Comparison of ENCODE assay signal across 9 cellular contexts in the genomic region with DNA sequence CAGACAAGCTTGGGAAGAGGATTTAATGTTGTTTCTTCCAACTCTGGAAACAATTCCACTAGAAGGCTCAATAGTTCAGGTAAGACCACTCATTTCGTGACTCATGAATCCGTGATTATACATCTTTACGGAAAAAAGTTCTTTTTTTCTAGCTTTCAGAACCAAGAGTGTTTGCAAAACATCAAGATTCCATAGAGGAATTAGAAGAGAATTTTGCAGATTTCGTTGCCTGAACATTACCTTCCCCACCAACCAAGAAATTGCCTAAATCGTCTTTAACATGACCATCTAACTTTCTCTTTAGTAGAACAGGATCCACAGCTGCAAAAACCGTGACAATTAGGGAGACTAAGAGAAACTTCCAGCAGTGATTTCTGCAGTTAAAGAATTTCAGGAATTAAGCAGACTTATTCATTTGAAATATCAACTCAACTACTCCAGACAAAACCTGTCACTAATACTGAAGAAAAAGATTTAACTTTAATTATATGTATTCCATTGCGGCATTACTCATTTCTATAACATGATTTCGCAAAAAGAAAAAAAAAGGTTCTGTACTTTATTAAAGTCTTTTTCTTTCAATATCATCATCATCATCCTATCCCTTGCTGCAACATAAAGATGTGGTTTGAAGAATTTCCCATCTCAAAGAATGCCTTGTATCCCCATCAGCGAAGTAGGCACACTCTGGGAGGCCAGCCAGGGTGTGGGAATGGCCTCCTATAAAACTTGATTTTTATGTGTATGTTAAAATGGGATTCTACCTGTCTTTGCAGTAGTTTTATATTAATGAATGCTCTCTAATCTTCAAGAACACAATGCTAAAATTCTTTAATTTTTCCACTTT. TPM values are rescaled to one million over a fixed set of nuclear protein-coding genes. Genes with fewer than 3 reads are reported as not detected.
DNase-seq lines count a peak whose midpoint lies in the region; ATAC-seq and TF ChIP-seq lines count a peak whose summit lies in the region.
"Had no signal": no experiment of that assay in that cellular context is flagged by ENCODE, and none has a peak within 500 bp of the region (broad histone marks: within the 10 kb centered on the region; RNA-seq: fewer than 3 reads in every experiment).

No MANE protein-coding gene starts in this region.

- no peak overlapping the region for H3K4me3 ChIP-seq in BLaER1 treated with 17β-estradiol and CSF1 and Interleukin-3, amounts not matched to agents 10 nM and 100 nM
- no peak overlapping the region for H3K4me3 ChIP-seq in IMR-90 (ENCODE audit: insufficient read depth, low read depth, low read length)
- peak overlapping the region; percentile 30 for H3K4me3 ChIP-seq in endocrine pancreas (ENCODE audit: control insufficient read depth, insufficient read depth, low read length)
- no peak overlapping the region for H3K4me3 ChIP-seq in Karpas-422 (ENCODE audit: low read length)

- no peak for TF ChIP-seq RAD21 in IMR-90 (IDR thresholded peaks at IDR 0.05; ENCODE audit: low read length)

- H4K20me1 ChIP-seq in BLaER1 treated with 17β-estradiol and CSF1 and Interleukin-3, amounts not matched to agents 10 nM and 100 nM, result peaks cover 0 to 14% (median 7%) of the 10 kb centered on the region in 11 experiments; a peak in 8 of 22 replicates
- peaks cover 5% of the 10 kb centered on the region; the same call in 1 of the 2 replicates for H4K20me1 ChIP-seq in IMR-90 (ENCODE audit: insufficient read depth, low read length)
- no peaks in the 10 kb centered on the region for H4K20me1 ChIP-seq in Karpas-422 (ENCODE audit: insufficient read depth, low read depth, low read length)

- peaks cover 14 to 58% (median 25%) of the 10 kb centered on the region in 10 experiments for H3K4me1 ChIP-seq in BLaER1 treated with 17β-estradiol and CSF1 and Interleukin-3, amounts not matched to agents 10 nM and 100 nM
- H3K4me1 ChIP-seq in IMR-90 (ENCODE audit: control insufficient read depth, insufficient read depth, low read length), result 0 out of 2 replicates have a peak, but pooled peaks cover 2% of the 10 kb centered on the region
- peaks cover 7% of the 10 kb centered on the region for H3K4me1 ChIP-seq in endocrine pancreas (ENCODE audit: control insufficient read depth, insufficient read depth, low read length)
- peaks cover 18% of the 10 kb centered on the region for H3K4me1 ChIP-seq in Karpas-422 (ENCODE audit: low read length)

- H3K23ac ChIP-seq in IMR-90 (ENCODE audit: low read depth, low read length), result no peak overlapping the region

- H2AK5ac ChIP-seq in IMR-90 (ENCODE audit: low read depth, low read length), result no peak overlapping the region

- CTCF ChIA-PET in IMR-90 (lab: Yijun Ruan, JAX), result interaction anchor here (0.6 to 0.7 kb wide), 2 partner anchors 60 to 201 kb away, joined by 3 to 4 read pairs; no protein-coding TSS in a partner anchor

- no peak overlapping the region for H2BK15ac ChIP-seq in IMR-90 (ENCODE audit: low read depth, low read length)

- H3K9me3 ChIP-seq in BLaER1 treated with 17β-estradiol and CSF1 and Interleukin-3, amounts not matched to agents 10 nM and 100 nM (replicated peaks in 1 of 11), result no peaks in the 10 kb centered on the region
- H3K9me3 ChIP-seq in IMR-90 (ENCODE audit: control insufficient read depth, insufficient read depth, low read length), result no peaks in the 10 kb centered on the region
- no peaks in the 10 kb centered on the region for H3K9me3 ChIP-seq in endocrine pancreas (ENCODE audit: control insufficient read depth, low read length)
- no peaks in the 10 kb centered on the region for H3K9me3 ChIP-seq in Karpas-422 (ENCODE audit: low read length)

- H3K4me2 ChIP-seq in BLaER1 treated with 17β-estradiol and CSF1 and Interleukin-3, amounts not matched to agents 10 nM and 100 nM, result peak overlapping the region in 6 of 11 experiments; percentile 84 to 93 (median 92); a peak in 9 of 22 replicates
- H3K4me2 ChIP-seq in IMR-90 (ENCODE audit: low read depth, low read length) (peak overlapping the region; percentile 74), Karpas-422 (ENCODE audit: low read depth, low read length, poor library complexity, severe bottlenecking) (no peak overlapping the region)

- H3K79me2 ChIP-seq in Karpas-422 (ENCODE audit: low read length), result peaks cover 6% of the 10 kb centered on the region; the same call in 1 of the 2 replicates

- H4K5ac ChIP-seq in IMR-90 (ENCODE audit: low read depth, low read length), result no peak overlapping the region

- WGBS in IMR-90 (ENCODE audit: extremely low coverage in 2 of 2, insufficient read length in 1 of 2), 2 experiments, result no CpG with 5 or more reads among the region's 9 CpGs

- H3K9me2 ChIP-seq in Karpas-422 (replicated peaks; ENCODE audit: insufficient read depth, low read length), result no peaks in the 10 kb centered on the region

- H2BK20ac ChIP-seq in IMR-90 (ENCODE audit: low read depth, low read length), result peak overlapping the region; percentile 26; the same call in 1 of the 2 replicates

- no peak overlapping the region for H3K56ac ChIP-seq in IMR-90 (ENCODE audit: extremely low read depth, insufficient read depth, low read length)

- no peak for TF ChIP-seq POLR2A in IMR-90 (IDR thresholded peaks at IDR 0.05; ENCODE audit: low read depth, low read length)

- no peak overlapping the region for H3K27ac Mint-ChIP-seq in neural crest cell (ENCODE audit: unreplicated experiment)

- peak overlapping the region; percentile 84 for H3K4me3 Mint-ChIP-seq in neural crest cell

- H3K18ac ChIP-seq in IMR-90 (ENCODE audit: low read depth, low read length), result no peak overlapping the region; the same call in 1 of the 2 replicates

- POLR2A ChIA-PET in IMR-90 (lab: Charles Lee; ENCODE audit: unreplicated experiment), result no interaction called here

- H3K9ac ChIP-seq in BLaER1 treated with 17β-estradiol and CSF1 and Interleukin-3, amounts not matched to agents 10 nM and 100 nM, result peak overlapping the region in 1 of 11 experiments; percentile 98; a peak in 1 of 22 replicates
- H3K9ac ChIP-seq in IMR-90 (ENCODE audit: low read depth, low read length) (no peak overlapping the region; the same call in 1 of the 2 replicates), endocrine pancreas (ENCODE audit: control insufficient read depth, insufficient read depth, low read length) (no peak overlapping the region), Karpas-422 (ENCODE audit: low read length) (no peak overlapping the region)

- peaks cover 17% of the 10 kb centered on the region for H3K27me3 Mint-ChIP-seq in neural crest cell (ENCODE audit: low read depth)

- H3K4ac ChIP-seq in IMR-90 (ENCODE audit: low read depth, low read length), result no peak overlapping the region

- dilution Hi-C loops in IMR-90 (cut with HindIII; ENCODE audit: low sequenced_read_pairs, unreplicated experiment), result no loop called here

- ATAC-seq in IMR-90 (ENCODE audit: low read depth) (no peak), HG03135 (IDR thresholded peaks at IDR 0.05; ENCODE audit: unreplicated experiment) (no peak), GM21529 (IDR thresholded peaks at IDR 0.05; ENCODE audit: unreplicated experiment) (no peak), GM21723 (IDR thresholded peaks at IDR 0.05; ENCODE audit: unreplicated experiment) (no peak)
- ATAC-seq: activated naive CD4-positive, alpha-beta T cell treated with anti-CD3 and anti-CD28 coated beads, Interleukin-2, amount 50 U/mL, for 72 hours had no signal

- H3K79me1 ChIP-seq in IMR-90 (ENCODE audit: low read depth in 1 of 2, low read length in 2 of 2), result peaks cover 0 to 17% of the 10 kb centered on the region in 2 experiments; a peak in 2 of 4 replicates

- H2BK120ac ChIP-seq in IMR-90 (ENCODE audit: low read depth, low read length), result no peak overlapping the region

- H4K8ac ChIP-seq in IMR-90 (ENCODE audit: low read depth in 2 of 2, low read length in 2 of 2), result no peak overlapping the region

- intact Hi-C loops in IMR-90 (cut with micrococcal nuclease), result no loop called here

- no peak overlapping the region for H2BK5ac ChIP-seq in IMR-90 (ENCODE audit: low read depth, low read length, poor library complexity, severe bottlenecking)

- H3K14ac ChIP-seq in IMR-90 (replicated peaks; ENCODE audit: low read depth, low read length), result 0 out of 2 replicates have a peak overlapping the region, but pooled peaks have one; percentile 22

- no peak for TF ChIP-seq CTCF in IMR-90 (conservative IDR thresholded peaks at IDR 0.05; ENCODE audit: low read depth, low read length)
- TF ChIP-seq CTCF in neural crest cell (conservative IDR thresholded peaks at IDR 0.05), result no peak

- DNase-seq in IMR-90 (no peak), neural crest cell (ENCODE audit: low read depth, low spot score) (no peak), Karpas-422 (no peak)

- H2AFZ ChIP-seq in IMR-90 (replicated peaks; ENCODE audit: low read length, poor library complexity) (no peak overlapping the region), Karpas-422 (ENCODE audit: low read length) (no peak overlapping the region)

- no peak overlapping the region for H4K91ac ChIP-seq in IMR-90 (ENCODE audit: insufficient read depth, low read depth, low read length)

- H3K36me3 Mint-ChIP-seq in neural crest cell (ENCODE audit: low read depth), result no peaks in the 10 kb centered on the region

- H3K27me3 ChIP-seq in BLaER1 treated with 17β-estradiol and CSF1 and Interleukin-3, amounts not matched to agents 10 nM and 100 nM, result no peaks in the 10 kb centered on the region
- H3K27me3 ChIP-seq in IMR-90 (ENCODE audit: control insufficient read depth, insufficient read depth, low read length) (no peaks in the 10 kb centered on the region), endocrine pancreas (ENCODE audit: control insufficient read depth, insufficient read depth, low read length) (no peaks in the 10 kb centered on the region), Karpas-422 (ENCODE audit: low read length) (no peaks in the 10 kb centered on the region)

- no peak overlapping the region for H3K27ac ChIP-seq in BLaER1 treated with 17β-estradiol and CSF1 and Interleukin-3, amounts not matched to agents 10 nM and 100 nM
- H3K27ac ChIP-seq in IMR-90 (ENCODE audit: insufficient read depth, low read length) (no peak overlapping the region), Karpas-422 (ENCODE audit: low read length) (no peak overlapping the region)

- peaks cover 24% of the 10 kb centered on the region for H3K4me1 Mint-ChIP-seq in neural crest cell

- H3K36me3 ChIP-seq in BLaER1 treated with 17β-estradiol and CSF1 and Interleukin-3, amounts not matched to agents 10 nM and 100 nM, result no peaks in the 10 kb centered on the region
- H3K36me3 ChIP-seq in IMR-90 (ENCODE audit: control insufficient read depth, insufficient read depth, low read length) (no peaks in the 10 kb centered on the region), endocrine pancreas (ENCODE audit: control insufficient read depth, insufficient read depth, low read length) (no peaks in the 10 kb centered on the region), Karpas-422 (ENCODE audit: insufficient read depth, low read length) (no peaks in the 10 kb centered on the region)

- H2AK9ac ChIP-seq in IMR-90 (replicated peaks; ENCODE audit: low read depth, low read length, poor library complexity), result no peak overlapping the region

- BruUV-seq in IMR-90 (replicated peaks; lab: Mats Ljungman, UMichigan), result no TSS peak

- in situ Hi-C loops in IMR-90 (cut with MboI; ENCODE audit: low sequenced_read_pairs), result no loop called here

- peaks cover 6% of the 10 kb centered on the region; the same call in 1 of the 2 replicates for H3K9me1 ChIP-seq in IMR-90 (ENCODE audit: insufficient read depth, low read length)

- no peaks in the 10 kb centered on the region for H3K9me3 Mint-ChIP-seq in neural crest cell
- H3K9me3 Mint-ChIP-seq: activated naive CD4-positive, alpha-beta T cell treated with anti-CD3 and anti-CD28 coated beads, Interleukin-2, amount 50 U/mL, for 72 hours had no signal

RNA-seq across cellular contexts. Expression of a gene that starts 1.9 kb away (rescaled TPM):
- total RNA-seq in IMR-90 (2012; rRNA removed), result 31.2 and 33.6 TPM in 2 replicates
- 9.6 and 11.9 TPM in 2 replicates for polyA plus RNA-seq in IMR-90 (2012; rRNA removed)
- polyA plus RNA-seq in IMR-90 (2012; cell fraction: cytosol; rRNA removed), result 4.2 and 5.0 TPM in 2 replicates
- 10.8 and 32.4 TPM in 2 replicates for polyA plus RNA-seq in IMR-90 (2012; cell fraction: nucleus; rRNA removed; ENCODE audit: low replicate concordance)
- 42.4 and 48.8 TPM in 2 replicates for total RNA-seq in neural crest cell
- 15.7 and 19.6 TPM in 2 replicates for total RNA-seq in Karpas-422 (2014; rRNA removed; shearing (Covaris generic); ENCODE audit: low replicate concordance)
